21 cellular contexts compared by ENCODE assay signal in the genomic region with DNA sequence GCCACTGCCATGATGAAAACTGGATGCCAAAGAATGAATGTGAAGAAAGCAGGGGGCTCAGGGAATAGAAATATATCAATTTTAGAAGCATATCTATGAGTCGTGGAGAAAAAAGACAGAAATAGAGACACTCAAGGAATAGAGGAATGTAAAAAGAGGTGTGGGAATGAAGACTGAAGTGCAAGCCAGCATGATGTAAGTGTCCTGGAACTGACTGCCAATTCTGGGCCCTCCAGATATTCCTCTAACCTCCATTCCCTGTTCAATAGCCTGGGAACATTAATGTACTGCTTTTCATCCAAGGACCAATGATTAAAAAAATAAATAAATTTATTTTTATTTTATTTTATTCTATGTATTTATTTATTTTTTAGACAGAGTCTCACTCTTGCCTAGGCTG. TPM values are rescaled to one million over a fixed set of nuclear protein-coding genes. Genes with fewer than 3 reads are reported as not detected.
"Had no signal": no experiment of that assay in that cellular context is flagged by ENCODE, and none has a peak within 500 bp of the region (broad histone marks: within the 10 kb centered on the region; RNA-seq: fewer than 3 reads in every experiment).

No MANE protein-coding gene starts in this region.

- H3K4me1 ChIP-seq: SJCRH30 had no signal

- H3K36me3 ChIP-seq: SJCRH30 had no signal

- H3K4me3 ChIP-seq: K562, SJCRH30 had no signal

- H3K9me3 ChIP-seq: SJCRH30 had no signal

- H3K27me3 ChIP-seq: SJCRH30 had no signal

- DNase-seq: MV-4-11, NCI-H1048, NCI-H1105, NCI-H1417, NCI-H1436 treated with DMSO at 0.1 percent for 48 hours, NCI-H1694, NCI-H187 treated with DMSO at 0.1 percent for 48 hours, NCI-H2029 treated with DMSO at 0.1 percent for 48 hours, NCI-H2171 treated with DMSO at 0.1 percent for 48 hours, NCI-H345, NCI-H446 treated with DMSO at 0.1 percent for 48 hours, NCI-H510A treated with DMSO at 0.1 percent for 48 hours, NCI-H526, NCI-H748 treated with DMSO at 0.1 percent for 48 hours, RPMI8226, SHP77 treated with DMSO at 0.1 percent for 48 hours, SJCRH30 had no signal

- ATAC-seq: K562, SK-N-SH treated with all-trans-retinoic acid at 6 μM for 48 hours had no signal

- H3K27ac ChIP-seq: HL-60, SJCRH30 had no signal

RNA-seq across cellular contexts. Expression of gene NEBL, which starts 40.6 kb away (rescaled TPM):
- polyA plus RNA-seq: IgD-negative memory B cell had no signal
